Comparison of ENCODE assay signal across 1 cellular context in the genomic region with DNA sequence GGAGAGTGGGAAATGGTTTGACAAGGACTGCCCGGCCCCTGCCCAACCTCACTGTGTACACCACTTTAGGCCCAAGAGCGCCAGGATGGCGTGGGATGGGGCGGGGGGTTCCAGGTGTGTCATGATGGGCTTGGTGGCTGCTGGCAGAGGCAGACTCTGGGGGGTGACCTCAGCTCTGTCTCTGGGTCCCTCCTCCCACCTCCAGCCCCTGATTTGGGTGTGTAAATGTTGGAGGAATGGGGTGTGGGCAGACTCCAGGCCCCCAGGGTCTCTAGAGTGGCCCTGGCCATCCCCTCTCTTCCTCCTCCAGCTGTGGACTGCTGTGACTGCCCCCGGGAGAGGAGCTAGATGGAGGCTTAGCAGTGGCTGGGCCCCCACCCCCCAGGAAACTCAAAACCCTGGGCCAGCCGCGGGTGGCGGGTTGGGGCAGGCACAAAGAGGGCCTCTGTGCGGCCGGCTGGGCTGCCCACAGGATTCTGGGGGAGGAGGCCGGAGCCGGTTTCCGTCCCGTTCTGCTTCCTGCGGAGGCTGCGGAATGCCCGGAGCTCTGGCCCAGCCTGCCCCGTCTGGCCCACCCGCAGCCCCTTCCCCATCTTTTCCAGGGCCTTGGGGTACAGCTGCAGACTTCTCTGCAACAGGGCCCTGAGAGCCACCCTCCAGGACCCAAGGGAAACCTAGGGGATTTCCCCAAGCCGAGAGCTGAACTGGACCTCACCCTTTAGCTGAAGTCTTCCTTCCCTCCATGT.
TF ChIP-seq lines count a peak whose summit lies in the region.

No MANE protein-coding gene starts in this region.

TF ChIP-seq in GM23338, 12 proteins besides CTCF, POLR2A, EP300 and RAD21 (continued from another document):
- TF ChIP-seq, protein P1, sequence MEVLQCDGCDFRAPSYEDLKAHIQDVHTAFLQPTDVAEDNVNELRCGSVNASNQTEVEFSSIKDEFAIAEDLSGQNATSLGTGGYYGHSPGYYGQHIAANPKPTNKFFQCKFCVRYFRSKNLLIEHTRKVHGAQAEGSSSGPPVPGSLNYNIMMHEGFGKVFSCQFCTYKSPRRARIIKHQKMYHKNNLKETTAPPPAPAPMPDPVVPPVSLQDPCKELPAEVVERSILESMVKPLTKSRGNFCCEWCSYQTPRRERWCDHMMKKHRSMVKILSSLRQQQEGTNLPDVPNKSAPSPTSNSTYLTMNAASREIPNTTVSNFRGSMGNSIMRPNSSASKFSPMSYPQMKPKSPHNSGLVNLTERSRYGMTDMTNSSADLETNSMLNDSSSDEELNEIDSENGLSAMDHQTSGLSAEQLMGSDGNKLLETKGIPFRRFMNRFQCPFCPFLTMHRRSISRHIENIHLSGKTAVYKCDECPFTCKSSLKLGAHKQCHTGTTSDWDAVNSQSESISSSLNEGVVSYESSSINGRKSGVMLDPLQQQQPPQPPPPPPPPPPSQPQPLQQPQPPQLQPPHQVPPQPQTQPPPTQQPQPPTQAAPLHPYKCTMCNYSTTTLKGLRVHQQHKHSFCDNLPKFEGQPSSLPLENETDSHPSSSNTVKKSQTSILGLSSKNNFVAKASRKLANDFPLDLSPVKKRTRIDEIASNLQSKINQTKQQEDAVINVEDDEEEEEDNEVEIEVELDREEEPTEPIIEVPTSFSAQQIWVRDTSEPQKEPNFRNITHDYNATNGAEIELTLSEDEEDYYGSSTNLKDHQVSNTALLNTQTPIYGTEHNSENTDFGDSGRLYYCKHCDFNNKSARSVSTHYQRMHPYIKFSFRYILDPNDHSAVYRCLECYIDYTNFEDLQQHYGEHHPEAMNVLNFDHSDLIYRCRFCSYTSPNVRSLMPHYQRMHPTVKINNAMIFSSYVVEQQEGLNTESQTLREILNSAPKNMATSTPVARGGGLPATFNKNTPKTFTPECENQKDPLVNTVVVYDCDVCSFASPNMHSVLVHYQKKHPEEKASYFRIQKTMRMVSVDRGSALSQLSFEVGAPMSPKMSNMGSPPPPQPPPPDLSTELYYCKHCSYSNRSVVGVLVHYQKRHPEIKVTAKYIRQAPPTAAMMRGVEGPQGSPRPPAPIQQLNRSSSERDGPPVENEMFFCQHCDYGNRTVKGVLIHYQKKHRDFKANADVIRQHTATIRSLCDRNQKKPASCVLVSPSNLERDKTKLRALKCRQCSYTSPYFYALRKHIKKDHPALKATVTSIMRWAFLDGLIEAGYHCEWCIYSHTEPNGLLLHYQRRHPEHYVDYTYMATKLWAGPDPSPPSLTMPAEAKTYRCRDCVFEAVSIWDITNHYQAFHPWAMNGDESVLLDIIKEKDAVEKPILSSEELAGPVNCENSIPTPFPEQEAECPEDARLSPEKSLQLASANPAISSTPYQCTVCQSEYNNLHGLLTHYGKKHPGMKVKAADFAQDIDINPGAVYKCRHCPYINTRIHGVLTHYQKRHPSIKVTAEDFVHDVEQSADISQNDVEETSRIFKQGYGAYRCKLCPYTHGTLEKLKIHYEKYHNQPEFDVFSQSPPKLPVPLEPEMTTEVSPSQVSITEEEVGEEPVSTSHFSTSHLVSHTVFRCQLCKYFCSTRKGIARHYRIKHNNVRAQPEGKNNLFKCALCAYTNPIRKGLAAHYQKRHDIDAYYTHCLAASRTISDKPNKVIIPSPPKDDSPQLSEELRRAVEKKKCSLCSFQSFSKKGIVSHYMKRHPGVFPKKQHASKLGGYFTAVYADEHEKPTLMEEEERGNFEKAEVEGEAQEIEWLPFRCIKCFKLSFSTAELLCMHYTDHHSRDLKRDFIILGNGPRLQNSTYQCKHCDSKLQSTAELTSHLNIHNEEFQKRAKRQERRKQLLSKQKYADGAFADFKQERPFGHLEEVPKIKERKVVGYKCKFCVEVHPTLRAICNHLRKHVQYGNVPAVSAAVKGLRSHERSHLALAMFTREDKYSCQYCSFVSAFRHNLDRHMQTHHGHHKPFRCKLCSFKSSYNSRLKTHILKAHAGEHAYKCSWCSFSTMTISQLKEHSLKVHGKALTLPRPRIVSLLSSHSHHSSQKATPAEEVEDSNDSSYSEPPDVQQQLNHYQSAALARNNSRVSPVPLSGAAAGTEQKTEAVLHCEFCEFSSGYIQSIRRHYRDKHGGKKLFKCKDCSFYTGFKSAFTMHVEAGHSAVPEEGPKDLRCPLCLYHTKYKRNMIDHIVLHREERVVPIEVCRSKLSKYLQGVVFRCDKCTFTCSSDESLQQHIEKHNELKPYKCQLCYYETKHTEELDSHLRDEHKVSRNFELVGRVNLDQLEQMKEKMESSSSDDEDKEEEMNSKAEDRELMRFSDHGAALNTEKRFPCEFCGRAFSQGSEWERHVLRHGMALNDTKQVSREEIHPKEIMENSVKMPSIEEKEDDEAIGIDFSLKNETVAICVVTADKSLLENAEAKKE (CRISPR knock-in tag; IDR thresholded peaks at IDR 0.05): no peak
- TF ChIP-seq EZH2phosphoT487 (IDR thresholded peaks at IDR 0.05; ENCODE audit: unreplicated experiment) (no peak), JUNB (IDR thresholded peaks at IDR 0.05; ENCODE audit: unreplicated experiment) (no peak), EZH2 (IDR thresholded peaks at IDR 0.05; ENCODE audit: low read depth, unreplicated experiment) (no peak), ZNF114 (CRISPR knock-in tag; IDR thresholded peaks at IDR 0.05) (no peak)
TF ChIP-seq in GM23338: peak in this region for 0.
